ENCODE assay signal across 23 cellular contexts in the genomic region with DNA sequence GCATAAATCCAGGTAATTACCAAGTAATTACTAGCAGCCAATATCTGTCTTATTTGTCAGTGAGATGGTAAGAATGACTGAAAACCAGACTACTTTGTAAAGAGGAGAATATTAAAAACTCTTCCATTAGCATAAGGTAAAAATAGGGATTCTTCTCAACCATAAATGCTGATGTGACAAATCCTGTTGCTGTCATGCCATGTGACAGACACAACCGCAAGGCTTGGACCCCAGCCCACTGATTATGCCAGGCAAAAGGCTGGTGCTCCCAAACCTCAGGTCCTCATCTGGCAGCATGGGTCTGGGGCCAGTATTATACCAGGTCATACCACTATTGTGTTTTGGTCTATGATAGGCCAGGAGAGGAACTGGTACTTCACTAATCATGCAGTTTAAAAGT.
A peak's percentile ranks its signal among the peaks of the same experiment; 100 is the strongest.
DNase-seq lines count a peak whose midpoint lies in the region; ATAC-seq and TF ChIP-seq lines count a peak whose summit lies in the region.
"Had no signal": no experiment of that assay in that cellular context is flagged by ENCODE, and none has a peak within 500 bp of the region (broad histone marks: within the 10 kb centered on the region; RNA-seq: fewer than 3 reads in every experiment).

No MANE protein-coding gene starts in this region.

- H3K27ac ChIP-seq in mesenchymal stem cell (ENCODE audit: low read length, poor library complexity, severe bottlenecking) (no peak overlapping the region), coronary artery (no peak overlapping the region)
- H3K27ac ChIP-seq: 22Rv1; BLaER1 treated with 17β-estradiol and CSF1 and Interleukin-3, amounts not matched to agents 10 nM and 100 nM had no signal

- H4K91ac ChIP-seq in mesenchymal stem cell (ENCODE audit: low read length) = no peak overlapping the region

- H4K8ac ChIP-seq in mesenchymal stem cell (ENCODE audit: low read length) = no peak overlapping the region

- CTCF ChIA-PET in activated naive CD4-positive, alpha-beta T cell treated with anti-CD3 and anti-CD28 coated beads, Interleukin-2, amount 10 ng/mL, durations not matched to agents 7 days and 5 days (lab: Charles Lee) = no interaction called here

- no peaks in the 10 kb centered on the region for H3K9me3 Mint-ChIP-seq in activated naive CD4-positive, alpha-beta T cell treated with anti-CD3 and anti-CD28 coated beads, Interleukin-2, amount 10 ng/mL, durations not matched to agents 7 days and 5 days
- H3K9me3 Mint-ChIP-seq: CD4-positive, alpha-beta T cell; CD8-positive, alpha-beta memory T cell; GM23338; HFFc6 had no signal

- no peak overlapping the region for H3K14ac ChIP-seq in mesenchymal stem cell (ENCODE audit: low read length in 2 of 2)

- no peak overlapping the region for H3K4me3 ChIP-seq in MG63
- H3K4me3 ChIP-seq in mesenchymal stem cell (ENCODE audit: insufficient read depth in 1 of 2, low read depth in 1 of 2, low read length in 2 of 2) = no peak overlapping the region
- no peak overlapping the region for H3K4me3 ChIP-seq in coronary artery
- H3K4me3 ChIP-seq: BLaER1 treated with 17β-estradiol and CSF1 and Interleukin-3, amounts not matched to agents 10 nM and 100 nM; GM12878; GM23338; HAP-1 had no signal

- H3K27me3 ChIP-seq in MG63 = no peaks in the 10 kb centered on the region
- no peaks in the 10 kb centered on the region for H3K27me3 ChIP-seq in mesenchymal stem cell (ENCODE audit: control insufficient read depth in 1 of 2, insufficient read depth in 1 of 2, low read length in 2 of 2)
- H3K27me3 ChIP-seq: BE2C; BLaER1 treated with 17β-estradiol and CSF1 and Interleukin-3, amounts not matched to agents 10 nM and 100 nM had no signal

- no peak overlapping the region for H3K4me2 ChIP-seq in mesenchymal stem cell (ENCODE audit: low read length, poor library complexity, severe bottlenecking)
- H3K4me2 ChIP-seq: BLaER1 treated with 17β-estradiol and CSF1 and Interleukin-3, amounts not matched to agents 10 nM and 100 nM; GM23338 had no signal

- H3K36me3 ChIP-seq in MG63 (no peaks in the 10 kb centered on the region), mesenchymal stem cell (ENCODE audit: control insufficient read depth in 1 of 2, insufficient read depth in 2 of 2, low read depth in 1 of 2, low read length in 2 of 2) (no peaks in the 10 kb centered on the region)
- H3K36me3 ChIP-seq: BE2C; BLaER1 treated with 17β-estradiol and CSF1 and Interleukin-3, amounts not matched to agents 10 nM and 100 nM; HAP-1 had no signal

- no peak overlapping the region for H3K9ac ChIP-seq in mesenchymal stem cell (ENCODE audit: low read length)
- H3K9ac ChIP-seq: BLaER1 treated with 17β-estradiol and CSF1 and Interleukin-3, amounts not matched to agents 10 nM and 100 nM had no signal

- no peak overlapping the region for H2BK120ac ChIP-seq in mesenchymal stem cell (ENCODE audit: low read depth, low read length)

- peak overlapping the region; percentile 1 for H2AK5ac ChIP-seq in mesenchymal stem cell (ENCODE audit: low read length, severe bottlenecking)

- DNase-seq in Right ventricle myocardium inferior (ENCODE audit: missing footprints) (peak; percentile 54), cardiac septum (ENCODE audit: low spot score) (no peak), MG63 (peak; percentile 9), mesenchymal stem cell (no peak), coronary artery (ENCODE audit: low spot score) (no peak)
- no peak for DNase-seq in stimulated activated CD4-positive, alpha-beta T cell treated with anti-CD3 and anti-CD28 coated beads, Interleukin-2, amount 100 ng/mL, for 24 hours
- DNase-seq in activated naive CD4-positive, alpha-beta T cell treated with anti-CD3 and anti-CD28 coated beads, Interleukin-2, amount 10 ng/mL, durations not matched to agents 7 days and 5 days = no peak
- DNase-seq: ACHN; AML-193; BE2C; CD4-positive, alpha-beta T cell; CD8-positive, alpha-beta memory T cell; DMS 273 treated with DMSO at 0.1 percent for 48 hours; DMS79; EL; GDM1; HFFc6 had no signal

- no peak overlapping the region for H3K27ac Mint-ChIP-seq in activated naive CD4-positive, alpha-beta T cell treated with anti-CD3 and anti-CD28 coated beads, Interleukin-2, amount 10 ng/mL, durations not matched to agents 7 days and 5 days
- H3K27ac Mint-ChIP-seq: CD14-positive monocyte; CD4-positive, alpha-beta T cell; CD8-positive, alpha-beta memory T cell; GM23338; HFFc6 had no signal

- H3K4me3 Mint-ChIP-seq in activated naive CD4-positive, alpha-beta T cell treated with anti-CD3 and anti-CD28 coated beads, Interleukin-2, amount 10 ng/mL, durations not matched to agents 7 days and 5 days = no peak overlapping the region
- H3K4me3 Mint-ChIP-seq: CD14-positive monocyte; CD4-positive, alpha-beta T cell; CD8-positive, alpha-beta memory T cell; GM23338; HFFc6 had no signal

- no peaks in the 10 kb centered on the region for H3K36me3 Mint-ChIP-seq in activated naive CD4-positive, alpha-beta T cell treated with anti-CD3 and anti-CD28 coated beads, Interleukin-2, amount 10 ng/mL, durations not matched to agents 7 days and 5 days
- H3K36me3 Mint-ChIP-seq: CD14-positive monocyte; CD8-positive, alpha-beta memory T cell had no signal

- H3K79me1 ChIP-seq in mesenchymal stem cell (replicated peaks; ENCODE audit: low read length, poor library complexity, severe bottlenecking) = peaks cover 2% of the 10 kb centered on the region

- H3K4me1 Mint-ChIP-seq in activated naive CD4-positive, alpha-beta T cell treated with anti-CD3 and anti-CD28 coated beads, Interleukin-2, amount 10 ng/mL, durations not matched to agents 7 days and 5 days = no peaks in the 10 kb centered on the region
- H3K4me1 Mint-ChIP-seq: CD14-positive monocyte; CD8-positive, alpha-beta memory T cell; GM23338 had no signal

- no peak overlapping the region for H2BK5ac ChIP-seq in mesenchymal stem cell (ENCODE audit: low read depth, low read length, poor library complexity, severe bottlenecking)

- H2AFZ ChIP-seq in mesenchymal stem cell (ENCODE audit: low read depth, low read length) = no peak overlapping the region
- H2AFZ ChIP-seq: GM23338 had no signal

- peaks cover 3% of the 10 kb centered on the region for H3K4me1 ChIP-seq in mesenchymal stem cell (ENCODE audit: control insufficient read depth, insufficient read depth, low read depth, low read length)
- H3K4me1 ChIP-seq: HAP-1 had no signal

- no peak overlapping the region for H3K23ac ChIP-seq in mesenchymal stem cell (ENCODE audit: low read length in 2 of 2)

- WGBS in mesenchymal stem cell = 97% methylated on average over 1 of the region's 1 CpG

- H3K4ac ChIP-seq in mesenchymal stem cell (ENCODE audit: low read depth in 1 of 2, low read length in 2 of 2) = no peak overlapping the region

- H3K27me3 Mint-ChIP-seq in activated naive CD4-positive, alpha-beta T cell treated with anti-CD3 and anti-CD28 coated beads, Interleukin-2, amount 10 ng/mL, durations not matched to agents 7 days and 5 days = no peaks in the 10 kb centered on the region
- H3K27me3 Mint-ChIP-seq: CD4-positive, alpha-beta T cell; CD8-positive, alpha-beta memory T cell had no signal

- no peak overlapping the region for H2BK15ac ChIP-seq in mesenchymal stem cell (ENCODE audit: low read depth, poor library complexity, severe bottlenecking)

- no peak for TF ChIP-seq CTCF in coronary artery (IDR thresholded peaks at IDR 0.05)

- intact Hi-C loops in Right ventricle myocardium inferior (cut with DNase I) = no loop called here
- intact Hi-C loops in cardiac septum (cut with DNase I) = no loop called here

- ATAC-seq in Right ventricle myocardium inferior = no peak
- ATAC-seq: GM12878, GM23338 had no signal

- H3K9me3 ChIP-seq in MG63 = peaks cover 2% of the 10 kb centered on the region; the same call in 1 of the 2 replicates
- no peaks in the 10 kb centered on the region for H3K9me3 ChIP-seq in mesenchymal stem cell (ENCODE audit: control insufficient read depth, low read length)
- H3K9me3 ChIP-seq: BE2C; BLaER1 treated with 17β-estradiol and CSF1 and Interleukin-3, amounts not matched to agents 10 nM and 100 nM; HAP-1 had no signal

- no peak overlapping the region for H2BK12ac ChIP-seq in mesenchymal stem cell (ENCODE audit: low read length in 2 of 2)

- H3K18ac ChIP-seq in mesenchymal stem cell (ENCODE audit: low read depth in 1 of 2, low read length in 2 of 2) = no peak overlapping the region

Comparison
In these comparisons a context has a peak if more than half of its experiments do, and no peak if none do; other contexts are left out.
1. DNase-seq: peak in Right ventricle myocardium inferior (single experiment) and MG63 (single experiment); none in cardiac septum (single experiment), mesenchymal stem cell (single experiment), coronary artery (single experiment), stimulated activated CD4-positive, alpha-beta T cell treated with anti-CD3 and anti-CD28 coated beads, Interleukin-2, amount 100 ng/mL, for 24 hours (0 of 2) and activated naive CD4-positive, alpha-beta T cell treated with anti-CD3 and anti-CD28 coated beads, Interleukin-2, amount 10 ng/mL, durations not matched to agents 7 days and 5 days (single experiment).